8 cellular contexts compared by ENCODE assay signal in the genomic region with DNA sequence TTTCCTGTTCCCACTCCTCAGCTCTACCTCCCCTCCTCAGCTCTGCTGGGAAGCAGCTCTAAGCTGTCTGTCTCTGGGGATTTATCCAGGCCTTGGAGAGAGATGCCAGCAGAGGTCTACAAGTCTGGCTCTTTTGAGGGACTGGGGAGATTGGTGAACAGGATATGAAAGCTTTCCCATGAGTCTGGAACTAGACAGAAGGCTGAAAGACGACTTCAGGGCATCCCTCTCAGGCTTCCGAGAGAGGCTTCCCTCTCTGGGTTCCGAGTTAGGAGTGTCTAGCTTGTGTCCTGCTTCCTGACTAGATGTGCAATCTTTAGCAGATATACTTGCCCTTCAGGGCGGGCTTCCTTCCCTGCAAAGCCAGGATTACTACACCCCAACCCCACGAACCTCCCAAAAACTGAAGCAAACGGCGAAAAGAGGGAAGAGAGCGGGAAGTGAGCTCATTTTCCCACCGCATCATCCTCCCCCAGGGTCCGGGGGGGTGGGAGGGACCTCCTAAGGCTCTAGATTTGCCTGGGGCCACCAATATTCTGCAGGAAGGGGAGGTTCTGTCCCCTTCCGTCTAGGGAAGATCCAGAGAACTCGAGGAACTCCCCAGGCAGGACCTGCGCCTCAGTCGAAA. TPM values are rescaled to one million over a fixed set of nuclear protein-coding genes. Genes with fewer than 3 reads are reported as not detected.
DNase-seq lines count a peak whose midpoint lies in the region; ATAC-seq, FAIRE-seq and TF ChIP-seq lines count a peak whose summit lies in the region.

No MANE protein-coding gene starts in this region.

- H3K4me1 Mint-ChIP-seq in activated T-helper 17 cell treated with anti-CD3 and anti-CD28 coated beads, Interleukin-2, amount 50 U/mL, for 72 hours, result peaks cover 18% of the 10 kb centered on the region

- H3K36me3 Mint-ChIP-seq in activated T-helper 17 cell treated with anti-CD3 and anti-CD28 coated beads, Interleukin-2, amount 50 U/mL, for 72 hours (ENCODE audit: low read depth), result peaks cover 17% of the 10 kb centered on the region

- no peaks in the 10 kb centered on the region for H3K9me3 Mint-ChIP-seq in activated T-helper 17 cell treated with anti-CD3 and anti-CD28 coated beads, Interleukin-2, amount 50 U/mL, for 72 hours

- H3K4me2 ChIP-seq in KMS-11, result peak overlapping the region; percentile 67

- ATAC-seq in GM18873 (IDR thresholded peaks at IDR 0.05; ENCODE audit: low FRiP score, unreplicated experiment) (peak; percentile 11), heart right ventricle (peak; percentile 59 to 79 (median 71)), pancreas (peak; percentile 39 to 59 (median 52)), HG03469 (IDR thresholded peaks at IDR 0.05; ENCODE audit: unreplicated experiment) (no peak), GM18909 (IDR thresholded peaks at IDR 0.05; ENCODE audit: poor library complexity, unreplicated experiment) (no peak)
- ATAC-seq in activated T-helper 17 cell treated with anti-CD3 and anti-CD28 coated beads, Interleukin-2, amount 50 U/mL, for 72 hours (replicated peaks), result peak; percentile 42

- TF ChIP-seq CTCF in C4-2B (conservative IDR thresholded peaks at IDR 0.05) (no peak), KMS-11 (conservative IDR thresholded peaks at IDR 0.05; ENCODE audit: low read depth, low read length) (no peak), heart right ventricle (IDR thresholded peaks at IDR 0.05) (no peak), pancreas (IDR thresholded peaks at IDR 0.05) (no peak)

- WGBS in heart right ventricle, 2 donors, result 2 to 3% methylated on average over 14 of the region's 14 CpGs
- WGBS in pancreas, 2 donors, result 1% methylated on average over 14 of the region's 14 CpGs

- H3K27me3 ChIP-seq in KMS-11 (ENCODE audit: insufficient read depth, low read depth) (no peaks in the 10 kb centered on the region), heart right ventricle (no peaks in the 10 kb centered on the region), pancreas (no peaks in the 10 kb centered on the region)

- peak overlapping the region; percentile 97 for H3K4me3 Mint-ChIP-seq in activated T-helper 17 cell treated with anti-CD3 and anti-CD28 coated beads, Interleukin-2, amount 50 U/mL, for 72 hours

- H3K79me2 ChIP-seq in KMS-11 (ENCODE audit: insufficient read depth, low read depth), result no peaks in the 10 kb centered on the region

- no peaks in the 10 kb centered on the region for H4K20me1 ChIP-seq in KMS-11 (ENCODE audit: insufficient read depth)

- H3K27ac ChIP-seq in C4-2B, result peak overlapping the region; percentile 81
- H3K27ac ChIP-seq in KMS-11, result peak overlapping the region; percentile 36; the same call in 1 of the 2 replicates
- H3K27ac ChIP-seq in heart right ventricle, result peak overlapping the region; percentile 80 to 98 (median 96)
- H3K27ac ChIP-seq in pancreas, result peak overlapping the region; percentile 78 to 83 (median 80)

- H3K9ac ChIP-seq in KMS-11, result peak overlapping the region; percentile 74

- peak overlapping the region; percentile 34 for H3K4me3 ChIP-seq in KMS-11 (IDR thresholded peaks at IDR 0.05; ENCODE audit: insufficient read depth, low read depth, low read length)
- H3K4me3 ChIP-seq in heart right ventricle, result peak overlapping the region; percentile 62 to 92 (median 81)
- H3K4me3 ChIP-seq in pancreas, result peak overlapping the region; percentile 70 to 95 (median 76)

- H3K27me3 Mint-ChIP-seq in activated T-helper 17 cell treated with anti-CD3 and anti-CD28 coated beads, Interleukin-2, amount 50 U/mL, for 72 hours, result no peaks in the 10 kb centered on the region

- H3K36me3 ChIP-seq in KMS-11 (ENCODE audit: insufficient read depth) (no peaks in the 10 kb centered on the region), heart right ventricle (peaks cover 0 to 52% (median 13%) of the 10 kb centered on the region in 9 donors), pancreas (no peaks in the 10 kb centered on the region)

- H3K9me3 ChIP-seq in heart right ventricle (no peaks in the 10 kb centered on the region), pancreas (no peaks in the 10 kb centered on the region)

- peak overlapping the region; percentile 65 for H2AFZ ChIP-seq in KMS-11 (ENCODE audit: low read depth)

- intact Hi-C loops in heart right ventricle (cut with DNase I), result loop anchor here in 5 of 10 donors (5.0 to 10.0 kb wide), 3 partner anchors 120 to 197 kb away; partner anchors contain the start of gene SMIM12 (in 1 of the 5)
- intact Hi-C loops in pancreas (cut with DNase I), result no loop called here

- DNase-seq in heart right ventricle (peak in 1 of 2 donors; percentile 59), pancreas (peak in 2 of 6 donors; percentile 18 to 30)

- H3K4me1 ChIP-seq in KMS-11 (ENCODE audit: low read depth, poor library complexity, severe bottlenecking) (peaks cover 6% of the 10 kb centered on the region), heart right ventricle (peaks cover 5 to 34% (median 27%) of the 10 kb centered on the region in 9 donors), pancreas (peaks cover 6 to 9% (median 9%) of the 10 kb centered on the region in 3 donors)

- H3K27ac Mint-ChIP-seq in activated T-helper 17 cell treated with anti-CD3 and anti-CD28 coated beads, Interleukin-2, amount 50 U/mL, for 72 hours, result peak overlapping the region; percentile 95

- no peak for FAIRE-seq in pancreas (lab: Jason Lieb, UNC)

RNA-seq across cellular contexts. Expression of gene TMEM35B, which starts 0.6 kb away (rescaled TPM):
- total RNA-seq in activated T-helper 17 cell treated with anti-CD3 and anti-CD28 coated beads, Interleukin-2, amount 50 U/mL, for 72 hours, result 10 to 100 TPM; 13.1 to 17.3 TPM
- 10 to 100 TPM in 1 of 10 donors, 1 to 10 TPM in 9; 4.9 to 13.1 (median 6.6) TPM for total RNA-seq in heart right ventricle
- 10 to 100 TPM; 13.3 to 26.7 TPM for polyA plus RNA-seq in heart right ventricle
- 10 to 100 TPM; 10.7 to 21.5 (median 12.8) TPM for total RNA-seq in pancreas
- 10 to 100 TPM; 14.5 to 33.8 TPM for polyA plus RNA-seq in pancreas

RNA-seq across cellular contexts. Expression of gene ZMYM6, which starts 47.2 kb away (rescaled TPM):
- 10 to 100 TPM; 14.4 to 24.8 TPM for total RNA-seq in activated T-helper 17 cell treated with anti-CD3 and anti-CD28 coated beads, Interleukin-2, amount 50 U/mL, for 72 hours
- total RNA-seq in heart right ventricle, result 10 to 100 TPM; 10.7 to 21.2 (median 15.5) TPM
- polyA plus RNA-seq in heart right ventricle, result 10 to 100 TPM in 1 of 2 donors, 1 to 10 TPM in 1; 6.0 to 20.5 TPM
- 10 to 100 TPM in 2 of 6 donors, 1 to 10 TPM in 4; 4.8 to 11.1 (median 7.0) TPM for total RNA-seq in pancreas
- 10 to 100 TPM in 1 of 2 donors, 1 to 10 TPM in 1; 8.8 to 10.6 TPM for polyA plus RNA-seq in pancreas

RNA-seq across cellular contexts. Expression of gene DLGAP3, which starts 55.1 kb away (rescaled TPM):
- total RNA-seq in activated T-helper 17 cell treated with anti-CD3 and anti-CD28 coated beads, Interleukin-2, amount 50 U/mL, for 72 hours, result 1 to 10 TPM; 1.3 TPM
- under 1 TPM in 4 of 10 donors, not detected in 6; 0.11 to 0.35 (median 0.15) TPM for total RNA-seq in heart right ventricle
- polyA plus RNA-seq in heart right ventricle, result under 1 TPM; 0.07 to 0.10 TPM
- total RNA-seq in pancreas, result 1 to 10 TPM in 3 of 6 donors, under 1 TPM in 3; 0.53 to 1.8 (median 1.3) TPM
- 1 to 10 TPM; 1.3 to 1.8 TPM for polyA plus RNA-seq in pancreas

Comparison
In these comparisons a context has a peak if more than half of its experiments do, and no peak if none do; other contexts are left out.
1. H3K27ac ChIP-seq: peak in every context shown above with its lines; median percentile 96 in heart right ventricle; 81 in C4-2B; 80 in pancreas; 36 in KMS-11.
2. ATAC-seq: peak in GM18873 (single experiment), activated T-helper 17 cell treated with anti-CD3 and anti-CD28 coated beads, Interleukin-2, amount 50 U/mL, for 72 hours (single experiment), heart right ventricle (8 of 8) and pancreas (4 of 4); none in HG03469 (single experiment) and GM18909 (single experiment).
3. Peak in every context shown above with its lines, with median percentiles within 50 percentile points of each other: H3K4me3 ChIP-seq.